ENCODE assay signal across 1 cellular context in the genomic region with DNA sequence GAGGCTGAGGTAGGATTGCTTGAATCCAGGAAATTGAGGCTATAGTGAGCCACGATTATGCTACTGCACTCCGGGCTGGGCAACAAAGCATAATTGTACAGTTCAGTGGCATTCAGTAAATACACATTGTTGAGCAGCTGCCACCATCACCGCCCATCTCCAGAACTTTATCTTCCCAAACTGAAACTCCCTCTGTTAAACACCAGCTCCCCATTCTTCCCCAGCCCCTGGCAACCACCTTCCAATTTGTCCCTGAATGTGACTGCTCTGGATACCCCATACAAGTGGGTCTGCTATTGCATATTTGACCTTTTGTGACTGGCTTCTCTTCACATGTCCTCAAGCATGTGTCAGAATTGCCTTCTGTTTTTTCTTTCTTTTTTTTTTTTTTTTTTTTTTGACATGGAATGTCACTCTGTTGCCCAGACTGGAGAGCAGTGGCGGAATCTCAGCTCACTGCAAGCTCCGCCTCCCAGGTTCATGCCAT.
TF ChIP-seq lines count a peak whose summit lies in the region.

No MANE protein-coding gene starts in this region.

TF ChIP-seq in HepG2, 621 proteins besides CTCF, POLR2A, EP300 and RAD21:
- TF ChIP-seq TARDBP (CRISPR knock-in tag; IDR thresholded peaks at IDR 0.05), result no peak
- TF ChIP-seq PCBP2 (optimal IDR thresholded peaks at IDR 0.05; ENCODE audit: low read depth, low read length, poor library complexity, severe bottlenecking), result no peak
- no peak for TF ChIP-seq ATF5 (CRISPR knock-in tag; IDR thresholded peaks at IDR 0.05; ENCODE audit: low read depth)
- no peak for TF ChIP-seq ZNF329 (CRISPR knock-in tag; IDR thresholded peaks at IDR 0.05; ENCODE audit: low read depth)
- TF ChIP-seq HMGXB4 (CRISPR knock-in tag; IDR thresholded peaks at IDR 0.05; ENCODE audit: borderline replicate concordance in 1 of 2, low read depth in 1 of 2), result no peak
- TF ChIP-seq, protein P1, sequence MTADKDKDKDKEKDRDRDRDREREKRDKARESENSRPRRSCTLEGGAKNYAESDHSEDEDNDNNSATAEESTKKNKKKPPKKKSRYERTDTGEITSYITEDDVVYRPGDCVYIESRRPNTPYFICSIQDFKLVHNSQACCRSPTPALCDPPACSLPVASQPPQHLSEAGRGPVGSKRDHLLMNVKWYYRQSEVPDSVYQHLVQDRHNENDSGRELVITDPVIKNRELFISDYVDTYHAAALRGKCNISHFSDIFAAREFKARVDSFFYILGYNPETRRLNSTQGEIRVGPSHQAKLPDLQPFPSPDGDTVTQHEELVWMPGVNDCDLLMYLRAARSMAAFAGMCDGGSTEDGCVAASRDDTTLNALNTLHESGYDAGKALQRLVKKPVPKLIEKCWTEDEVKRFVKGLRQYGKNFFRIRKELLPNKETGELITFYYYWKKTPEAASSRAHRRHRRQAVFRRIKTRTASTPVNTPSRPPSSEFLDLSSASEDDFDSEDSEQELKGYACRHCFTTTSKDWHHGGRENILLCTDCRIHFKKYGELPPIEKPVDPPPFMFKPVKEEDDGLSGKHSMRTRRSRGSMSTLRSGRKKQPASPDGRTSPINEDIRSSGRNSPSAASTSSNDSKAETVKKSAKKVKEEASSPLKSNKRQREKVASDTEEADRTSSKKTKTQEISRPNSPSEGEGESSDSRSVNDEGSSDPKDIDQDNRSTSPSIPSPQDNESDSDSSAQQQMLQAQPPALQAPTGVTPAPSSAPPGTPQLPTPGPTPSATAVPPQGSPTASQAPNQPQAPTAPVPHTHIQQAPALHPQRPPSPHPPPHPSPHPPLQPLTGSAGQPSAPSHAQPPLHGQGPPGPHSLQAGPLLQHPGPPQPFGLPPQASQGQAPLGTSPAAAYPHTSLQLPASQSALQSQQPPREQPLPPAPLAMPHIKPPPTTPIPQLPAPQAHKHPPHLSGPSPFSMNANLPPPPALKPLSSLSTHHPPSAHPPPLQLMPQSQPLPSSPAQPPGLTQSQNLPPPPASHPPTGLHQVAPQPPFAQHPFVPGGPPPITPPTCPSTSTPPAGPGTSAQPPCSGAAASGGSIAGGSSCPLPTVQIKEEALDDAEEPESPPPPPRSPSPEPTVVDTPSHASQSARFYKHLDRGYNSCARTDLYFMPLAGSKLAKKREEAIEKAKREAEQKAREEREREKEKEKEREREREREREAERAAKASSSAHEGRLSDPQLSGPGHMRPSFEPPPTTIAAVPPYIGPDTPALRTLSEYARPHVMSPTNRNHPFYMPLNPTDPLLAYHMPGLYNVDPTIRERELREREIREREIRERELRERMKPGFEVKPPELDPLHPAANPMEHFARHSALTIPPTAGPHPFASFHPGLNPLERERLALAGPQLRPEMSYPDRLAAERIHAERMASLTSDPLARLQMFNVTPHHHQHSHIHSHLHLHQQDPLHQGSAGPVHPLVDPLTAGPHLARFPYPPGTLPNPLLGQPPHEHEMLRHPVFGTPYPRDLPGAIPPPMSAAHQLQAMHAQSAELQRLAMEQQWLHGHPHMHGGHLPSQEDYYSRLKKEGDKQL (CRISPR knock-in tag; IDR thresholded peaks at IDR 0.05; ENCODE audit: low read depth), result no peak
- TF ChIP-seq ZNF543 (CRISPR knock-in tag; IDR thresholded peaks at IDR 0.05), result no peak
- TF ChIP-seq ZFP62 (CRISPR knock-in tag; IDR thresholded peaks at IDR 0.05), result no peak
- TF ChIP-seq JUN (CRISPR knock-in tag; IDR thresholded peaks at IDR 0.05), result no peak
- TF ChIP-seq RBAK (CRISPR knock-in tag; IDR thresholded peaks at IDR 0.05), result no peak
- no peak for TF ChIP-seq ISX (CRISPR knock-in tag; conservative IDR thresholded peaks at IDR 0.05)
- no peak for TF ChIP-seq ZSCAN21 (CRISPR knock-in tag; IDR thresholded peaks at IDR 0.05; ENCODE audit: borderline replicate concordance)
- no peak for TF ChIP-seq CAMTA2 (CRISPR knock-in tag; IDR thresholded peaks at IDR 0.05; ENCODE audit: borderline replicate concordance)
- TF ChIP-seq E2F5 (CRISPR knock-in tag; conservative IDR thresholded peaks at IDR 0.05), result no peak
- no peak for TF ChIP-seq LRRFIP1 (CRISPR knock-in tag; conservative IDR thresholded peaks at IDR 0.05)
- TF ChIP-seq YEATS2 (CRISPR knock-in tag; IDR thresholded peaks at IDR 0.05; ENCODE audit: borderline replicate concordance), result no peak
- TF ChIP-seq REL (CRISPR knock-in tag; conservative IDR thresholded peaks at IDR 0.05), result no peak
- TF ChIP-seq, protein P2, sequence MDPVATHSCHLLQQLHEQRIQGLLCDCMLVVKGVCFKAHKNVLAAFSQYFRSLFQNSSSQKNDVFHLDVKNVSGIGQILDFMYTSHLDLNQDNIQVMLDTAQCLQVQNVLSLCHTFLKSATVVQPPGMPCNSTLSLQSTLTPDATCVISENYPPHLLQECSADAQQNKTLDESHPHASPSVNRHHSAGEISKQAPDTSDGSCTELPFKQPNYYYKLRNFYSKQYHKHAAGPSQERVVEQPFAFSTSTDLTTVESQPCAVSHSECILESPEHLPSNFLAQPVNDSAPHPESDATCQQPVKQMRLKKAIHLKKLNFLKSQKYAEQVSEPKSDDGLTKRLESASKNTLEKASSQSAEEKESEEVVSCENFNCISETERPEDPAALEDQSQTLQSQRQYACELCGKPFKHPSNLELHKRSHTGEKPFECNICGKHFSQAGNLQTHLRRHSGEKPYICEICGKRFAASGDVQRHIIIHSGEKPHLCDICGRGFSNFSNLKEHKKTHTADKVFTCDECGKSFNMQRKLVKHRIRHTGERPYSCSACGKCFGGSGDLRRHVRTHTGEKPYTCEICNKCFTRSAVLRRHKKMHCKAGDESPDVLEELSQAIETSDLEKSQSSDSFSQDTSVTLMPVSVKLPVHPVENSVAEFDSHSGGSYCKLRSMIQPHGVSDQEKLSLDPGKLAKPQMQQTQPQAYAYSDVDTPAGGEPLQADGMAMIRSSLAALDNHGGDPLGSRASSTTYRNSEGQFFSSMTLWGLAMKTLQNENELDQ (CRISPR knock-in tag; IDR thresholded peaks at IDR 0.05; ENCODE audit: borderline replicate concordance), result no peak
- no peak for TF ChIP-seq MTF1 (CRISPR knock-in tag; IDR thresholded peaks at IDR 0.05)
